27 cellular contexts compared by ENCODE assay signal in the genomic region with DNA sequence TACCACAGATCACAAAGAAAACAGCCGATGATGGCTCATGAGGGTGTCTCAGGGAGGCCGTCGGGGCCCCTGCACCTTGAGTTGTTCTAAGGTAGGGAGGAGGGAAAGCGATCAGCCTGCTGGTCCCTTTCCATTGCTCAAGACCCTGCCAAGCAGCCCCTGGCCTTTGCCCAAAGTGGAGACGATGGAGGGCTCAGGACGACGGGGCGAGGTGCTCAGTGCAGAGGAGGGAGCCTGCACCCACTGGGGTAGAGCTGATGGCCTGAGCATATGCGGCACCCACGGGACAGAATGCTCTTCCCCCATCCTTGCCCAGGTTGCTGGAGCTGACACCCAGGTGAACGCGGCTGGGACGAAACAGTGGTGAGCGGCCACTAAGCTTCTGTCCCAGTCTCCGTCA.
"Had no signal": no experiment of that assay in that cellular context is flagged by ENCODE, and none has a peak within 500 bp of the region (broad histone marks: within the 10 kb centered on the region; RNA-seq: fewer than 3 reads in every experiment).

No MANE protein-coding gene starts in this region.

- DNase-seq: activated B cell treated with CpG ODN at 0.5 μM for 24 hours; activated CD4-positive, alpha-beta memory T cell treated with anti-CD3 and anti-CD28 coated beads for 36 hours; activated CD4-positive, alpha-beta T cell treated with anti-CD3 and anti-CD28 coated beads, Interleukin-2, amount 10 ng/mL, durations not matched to agents 7 days and 5 days; activated CD8-positive, alpha-beta memory T cell treated with anti-CD3 and anti-CD28 coated beads for 24 hours; activated gamma-delta T cell treated with Interleukin-2 at 50 U/mL for 16 hours; activated naive CD4-positive, alpha-beta T cell treated with anti-CD3 and anti-CD28 coated beads, Interleukin-2, amount 10 ng/mL, durations not matched to agents 7 days and 5 days; activated naive CD8-positive, alpha-beta T cell treated with anti-CD3 and anti-CD28 coated beads for 36 hours; activated T-cell treated with anti-CD3 and anti-CD28 coated beads, Interleukin-2, amount 50 U/mL, for 4 hours; caudate nucleus; Karpas-422; MM.1S; NCI-H1105; NCI-H1436; NCI-H1694 treated with DMSO at 0.1 percent for 48 hours; NCI-H2029 treated with DMSO at 0.1 percent for 48 hours; NCI-H345; NCI-H510A treated with DMSO at 0.1 percent for 48 hours; NCI-H69; NK-92 treated with Interleukin-12 subunit alpha and Interleukin-12 subunit beta, amount 100 ng/mL, for 24 hours; OCI-M1; RPMI8226; T-helper 2 cell; T1000 had no signal

- H3K4me1 Mint-ChIP-seq: activated CD4-positive, alpha-beta T cell treated with anti-CD3 and anti-CD28 coated beads, Interleukin-2, amount 10 ng/mL, durations not matched to agents 7 days and 5 days; activated naive CD4-positive, alpha-beta T cell treated with anti-CD3 and anti-CD28 coated beads, Interleukin-2, amount 10 ng/mL, durations not matched to agents 7 days and 5 days; activated naive CD8-positive, alpha-beta T cell treated with anti-CD3 and anti-CD28 coated beads for 36 hours; T-cell had no signal

- H3K36me3 Mint-ChIP-seq: activated CD4-positive, alpha-beta memory T cell treated with anti-CD3 and anti-CD28 coated beads for 36 hours; activated naive CD4-positive, alpha-beta T cell treated with anti-CD3 and anti-CD28 coated beads, Interleukin-2, amount 10 ng/mL, durations not matched to agents 7 days and 5 days; activated naive CD8-positive, alpha-beta T cell treated with anti-CD3 and anti-CD28 coated beads for 36 hours; T-cell had no signal

- H3K9me3 Mint-ChIP-seq: activated B cell treated with CpG ODN at 0.5 μM for 24 hours; activated CD4-positive, alpha-beta memory T cell treated with anti-CD3 and anti-CD28 coated beads for 36 hours; activated CD4-positive, alpha-beta T cell treated with anti-CD3 and anti-CD28 coated beads, Interleukin-2, amount 10 ng/mL, durations not matched to agents 7 days and 5 days; activated naive CD4-positive, alpha-beta T cell treated with anti-CD3 and anti-CD28 coated beads, Interleukin-2, amount 10 ng/mL, durations not matched to agents 7 days and 5 days; activated naive CD8-positive, alpha-beta T cell treated with anti-CD3 and anti-CD28 coated beads for 36 hours; activated T-cell treated with anti-CD3 and anti-CD28 coated beads, Interleukin-2, amount 50 U/mL, for 4 hours; T-cell had no signal

- H3K4me3 ChIP-seq: SK-N-MC had no signal

- H3K4me3 Mint-ChIP-seq: activated B cell treated with CpG ODN at 0.5 μM for 24 hours; activated CD4-positive, alpha-beta memory T cell treated with anti-CD3 and anti-CD28 coated beads for 36 hours; activated CD4-positive, alpha-beta T cell treated with anti-CD3 and anti-CD28 coated beads, Interleukin-2, amount 10 ng/mL, durations not matched to agents 7 days and 5 days; activated naive CD4-positive, alpha-beta T cell treated with anti-CD3 and anti-CD28 coated beads, Interleukin-2, amount 10 ng/mL, durations not matched to agents 7 days and 5 days; activated naive CD8-positive, alpha-beta T cell treated with anti-CD3 and anti-CD28 coated beads for 36 hours; activated T-cell treated with anti-CD3 and anti-CD28 coated beads, Interleukin-2, amount 50 U/mL, for 4 hours; T-cell had no signal

- H3K27ac Mint-ChIP-seq: activated B cell treated with CpG ODN at 0.5 μM for 24 hours; activated CD4-positive, alpha-beta memory T cell treated with anti-CD3 and anti-CD28 coated beads for 36 hours; activated CD4-positive, alpha-beta T cell treated with anti-CD3 and anti-CD28 coated beads, Interleukin-2, amount 10 ng/mL, durations not matched to agents 7 days and 5 days; activated naive CD4-positive, alpha-beta T cell treated with anti-CD3 and anti-CD28 coated beads, Interleukin-2, amount 10 ng/mL, durations not matched to agents 7 days and 5 days; activated naive CD8-positive, alpha-beta T cell treated with anti-CD3 and anti-CD28 coated beads for 36 hours; T-cell had no signal

- H3K27ac ChIP-seq: SK-N-MC had no signal

- H3K27me3 Mint-ChIP-seq: activated CD4-positive, alpha-beta T cell treated with anti-CD3 and anti-CD28 coated beads, Interleukin-2, amount 10 ng/mL, durations not matched to agents 7 days and 5 days; activated naive CD8-positive, alpha-beta T cell treated with anti-CD3 and anti-CD28 coated beads for 36 hours had no signal

- ATAC-seq: activated T-cell treated with anti-CD3 and anti-CD28 coated beads, Interleukin-2, amount 50 U/mL, for 4 hours; Panc1; Right ventricle myocardium inferior; T-cell had no signal
